Comparison of ENCODE assay signal across 8 cellular contexts in the genomic region with DNA sequence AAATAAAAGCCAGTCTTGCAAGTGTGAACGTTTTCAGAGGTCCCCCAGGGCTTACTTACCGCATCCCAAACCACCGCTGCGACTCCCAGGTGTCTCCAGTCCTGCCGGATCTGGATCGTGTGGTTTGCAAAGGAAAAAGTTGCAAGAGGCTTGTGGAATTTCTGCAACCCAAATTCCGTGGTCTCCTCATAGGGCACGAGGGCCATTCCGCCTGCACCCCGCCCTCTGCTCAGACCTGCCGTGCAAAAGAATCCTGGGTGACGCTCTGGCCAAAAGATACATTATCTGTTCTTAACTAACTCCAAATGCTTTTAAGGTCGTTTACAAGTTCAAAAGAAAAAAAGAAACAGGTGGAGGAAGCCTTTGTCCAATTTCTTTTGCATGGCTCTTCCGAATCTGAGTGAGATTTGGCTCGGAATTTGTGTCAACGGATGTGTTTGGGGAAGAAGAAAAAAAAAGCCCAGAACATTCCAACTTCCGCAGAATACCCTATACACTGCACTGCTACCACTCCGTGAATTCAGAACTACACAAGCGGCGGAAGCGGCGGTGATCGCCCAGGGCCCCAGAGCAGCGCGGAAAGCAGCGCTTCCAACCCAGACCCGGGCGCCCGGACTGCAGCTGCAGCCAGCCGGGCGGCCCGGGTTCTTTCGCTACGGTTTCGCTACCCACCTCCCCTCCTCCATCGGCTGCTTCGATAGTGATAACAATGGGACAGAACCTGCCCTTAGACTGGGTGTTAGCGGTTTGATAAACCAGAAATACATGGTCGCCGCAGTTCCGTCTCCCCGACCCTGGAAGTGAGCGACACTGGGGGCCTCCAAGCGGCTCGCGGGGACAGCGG. TPM values are rescaled to one million over a fixed set of nuclear protein-coding genes. Genes with fewer than 3 reads are reported as not detected.
DNase-seq lines count a peak whose midpoint lies in the region; ATAC-seq and TF ChIP-seq lines count a peak whose summit lies in the region.

No MANE protein-coding gene starts in this region.

- H3K36me3 ChIP-seq in Panc1 (ENCODE audit: control insufficient read depth, insufficient read depth, low read length), result peaks cover 3% of the 10 kb centered on the region; the same call in 1 of the 2 replicates
- no peaks in the 10 kb centered on the region for H3K36me3 ChIP-seq in fibroblast of lung (ENCODE audit: control insufficient read depth, insufficient read depth, low read length)

- H3K9me3 ChIP-seq in Panc1 (ENCODE audit: control insufficient read depth, insufficient read depth, low read depth, low read length) (no peaks in the 10 kb centered on the region), fibroblast of lung (ENCODE audit: control insufficient read depth, insufficient read depth, low read depth, low read length) (no peaks in the 10 kb centered on the region)

- H3K4me3 ChIP-seq in Panc1 (ENCODE audit: low read depth in 2 of 2, low read length in 2 of 2) (peak overlapping the region; percentile 77 to 91), fibroblast of lung (replicated peaks in 1 of 4; ENCODE audit: control extremely low read depth in 1 of 4, insufficient read depth in 1 of 4, low read depth in 3 of 4, low read length in 4 of 4) (peak overlapping the region; percentile 68 to 83 (median 71))

- peaks cover 53% of the 10 kb centered on the region for H3K36me3 Mint-ChIP-seq in activated T-helper 17 cell treated with anti-CD3 and anti-CD28 coated beads, Interleukin-2, amount 50 U/mL, for 72 hours (ENCODE audit: low read depth)
- peaks cover 0 to 4% of the 10 kb centered on the region in 2 donors for H3K36me3 Mint-ChIP-seq in naive B cell

- CTCF ChIA-PET in Panc1 (lab: Charles Lee), result interaction anchor here (1.5 kb wide), 1 partner anchor 110 kb away, joined by 4 read pairs; no protein-coding TSS in a partner anchor

- TF ChIP-seq CTCF in Panc1 (IDR thresholded peaks at IDR 0.05), result no peak
- TF ChIP-seq CTCF in fibroblast of lung (conservative IDR thresholded peaks at IDR 0.05 in 1 of 2, IDR thresholded peaks at IDR 0.05 in 1 of 2; ENCODE audit: low read depth in 1 of 2, low read length in 2 of 2), result no peak

- TSS peak; percentile 86 for BruUV-seq in Panc1 (replicated peaks; lab: Mats Ljungman, UMichigan)

- H3K4me1 ChIP-seq in Panc1 (ENCODE audit: control insufficient read depth, insufficient read depth, low read length) (peaks cover 7% of the 10 kb centered on the region; the same call in 1 of the 2 replicates), fibroblast of lung (ENCODE audit: control insufficient read depth, extremely low read depth, insufficient read depth, low read length) (no peaks in the 10 kb centered on the region)

- H3K27ac ChIP-seq in Panc1 (ENCODE audit: low read length) (peak overlapping the region; percentile 81), fibroblast of lung (ENCODE audit: insufficient read depth, low read length) (peak overlapping the region; percentile 83)

- POLR2A ChIA-PET in Panc1 (lab: Charles Lee), result no interaction called here

- H3K4me2 ChIP-seq in fibroblast of lung (ENCODE audit: extremely low read depth, insufficient read depth, low read length), result peak overlapping the region; percentile 99

- peaks cover 29% of the 10 kb centered on the region for H3K4me1 Mint-ChIP-seq in activated T-helper 17 cell treated with anti-CD3 and anti-CD28 coated beads, Interleukin-2, amount 50 U/mL, for 72 hours
- peaks cover 37 to 65% (median 49%) of the 10 kb centered on the region in 3 donors for H3K4me1 Mint-ChIP-seq in naive B cell

- DNase-seq in COR-L47 (lab: John Stamatoyannopoulos, UW) (peak; percentile 46), Panc1 (ENCODE audit: low read depth, low spot score) (no peak), fibroblast of lung (ENCODE audit: low read depth in 2 of 2) (peak; percentile 73), naive B cell (peak; percentile 68)
- peak; percentile 48 to 82 (median 61) for DNase-seq in stimulated activated naive CD4-positive, alpha-beta T cell (lab: John Stamatoyannopoulos, UW)

- H3K27me3 ChIP-seq in Panc1 (ENCODE audit: control insufficient read depth, insufficient read depth, low read length) (no peaks in the 10 kb centered on the region), fibroblast of lung (ENCODE audit: control insufficient read depth, insufficient read depth, low read length) (no peaks in the 10 kb centered on the region)

- peak overlapping the region; percentile 65 for H2AFZ ChIP-seq in fibroblast of lung (ENCODE audit: low read length)

- peak overlapping the region; percentile 92 for H3K4me3 Mint-ChIP-seq in activated T-helper 17 cell treated with anti-CD3 and anti-CD28 coated beads, Interleukin-2, amount 50 U/mL, for 72 hours
- H3K4me3 Mint-ChIP-seq in naive B cell, result peak overlapping the region; percentile 91 to 96 (median 93)

- in situ Hi-C loops in Panc1 (cut with HindIII; ENCODE audit: low pct_unique_long_range_greater_than_20kb, low sequenced_read_pairs), result no loop called here

- no peaks in the 10 kb centered on the region for H3K9me3 Mint-ChIP-seq in activated T-helper 17 cell treated with anti-CD3 and anti-CD28 coated beads, Interleukin-2, amount 50 U/mL, for 72 hours
- no peaks in the 10 kb centered on the region for H3K9me3 Mint-ChIP-seq in naive B cell

- peak overlapping the region; percentile 86 for H3K9ac ChIP-seq in fibroblast of lung (ENCODE audit: insufficient read depth, low read length)

- H3K79me2 ChIP-seq in fibroblast of lung (ENCODE audit: control insufficient read depth, insufficient read depth, low read length), result no peaks in the 10 kb centered on the region

- H4K20me1 ChIP-seq in fibroblast of lung (ENCODE audit: control insufficient read depth, extremely low read depth, insufficient read depth, low read length), result no peaks in the 10 kb centered on the region

- ATAC-seq in GM19452 (IDR thresholded peaks at IDR 0.05; ENCODE audit: unreplicated experiment) (peak; percentile 39), HG03565 (IDR thresholded peaks at IDR 0.05; ENCODE audit: unreplicated experiment) (peak; percentile 23), Panc1 (peak; percentile 52), naive B cell (ENCODE audit: low read depth in 2 of 2) (peak; percentile 30 to 31)
- ATAC-seq in activated T-helper 17 cell treated with anti-CD3 and anti-CD28 coated beads, Interleukin-2, amount 50 U/mL, for 72 hours (replicated peaks), result peak; percentile 56

- intact Hi-C loops in Panc1 (cut with micrococcal nuclease; ENCODE audit: unreplicated experiment), result loop anchor here (5.0 to 10.0 kb wide), 3 partner anchors 88 to 108 kb away; partner anchors contain the start of gene CCNYL1

- no peaks in the 10 kb centered on the region for H3K27me3 Mint-ChIP-seq in activated T-helper 17 cell treated with anti-CD3 and anti-CD28 coated beads, Interleukin-2, amount 50 U/mL, for 72 hours
- H3K27me3 Mint-ChIP-seq in naive B cell, result no peaks in the 10 kb centered on the region

- H3K27ac Mint-ChIP-seq in activated T-helper 17 cell treated with anti-CD3 and anti-CD28 coated beads, Interleukin-2, amount 50 U/mL, for 72 hours, result peak overlapping the region; percentile 87
- H3K27ac Mint-ChIP-seq in naive B cell, result peak overlapping the region; percentile 76 to 99 (median 98)

RNA-seq across cellular contexts. Expression of gene METTL21A, which starts 0.8 kb away (rescaled TPM):
- total RNA-seq in Panc1 (2021; ENCODE audit: unreplicated experiment) (20.9 TPM), fibroblast of lung (9.4 and 10.5 TPM in 2 replicates)
- polyA plus RNA-seq in Panc1 (2012; ENCODE audit: insufficient read length), result 17.3 TPM
- total RNA-seq in activated T-helper 17 cell treated with anti-CD3 and anti-CD28 coated beads, Interleukin-2, amount 50 U/mL, for 72 hours, result 10 to 100 TPM; 10.8 to 20.4 TPM
- polyA plus RNA-seq in fibroblast of lung (11.4 and 12.1 TPM in 2 replicates), naive B cell (ENCODE audit: low read depth in 6 of 6) (10 to 100 TPM; 61.5 to 97.9 (median 85.7) TPM)
- 8.3 and 9.5 TPM in 2 replicates for polyA plus RNA-seq in fibroblast of lung (2012)
- 0.89 and 1.5 TPM in 2 replicates for polyA minus RNA-seq in fibroblast of lung (ENCODE audit: low replicate concordance)
